ENCODE assay signal across 17 cellular contexts in genomic region chr1:23122796-23123195, GRCh38. TPM values are rescaled to one million over a fixed set of nuclear protein-coding genes. Genes with fewer than 3 reads are reported as not detected.
DNase-seq lines count a peak whose midpoint lies in the region; ATAC-seq, FAIRE-seq and TF ChIP-seq lines count a peak whose summit lies in the region.
"Had no signal": no experiment of that assay in that cellular context is flagged by ENCODE, and none has a peak within 500 bp of the region (broad histone marks: within the 10 kb centered on the region; RNA-seq: fewer than 3 reads in every experiment).

No MANE protein-coding gene starts in this region.

- intact Hi-C loops in HepG2 (cut with micrococcal nuclease; ENCODE audit: unreplicated experiment) (no loop called here), right lobe of liver (cut with DNase I) (no loop called here)

- H3K27ac ChIP-seq in HepG2 (ENCODE audit: extremely low read length, insufficient read depth, low read length) (peak overlapping the region; percentile 35), right lobe of liver (no peak overlapping the region)
- H3K27ac ChIP-seq: ovary had no signal

- H3K4me3 ChIP-seq in HepG2 (replicated peaks in 1 of 3; ENCODE audit: insufficient read depth in 1 of 3, low read depth in 2 of 3, low read length in 3 of 3) = no peak overlapping the region
- no peak overlapping the region for H3K4me3 ChIP-seq in right lobe of liver
- H3K4me3 ChIP-seq: ovary had no signal

- 84% methylated on average over 4 of the region's 4 CpGs for WGBS in HepG2 (ENCODE audit: low lambda C conversion rate)
- WGBS in right lobe of liver (ENCODE audit: insufficient coverage, low coverage, low lambda C conversion rate, missing lambda C conversion rate) = 67% methylated on average over 4 of the region's 4 CpGs

- H3K36me3 Mint-ChIP-seq in osteocyte (ENCODE audit: unreplicated experiment) = peaks cover 2% of the 10 kb centered on the region

- peaks cover 73% of the 10 kb centered on the region for H3K4me1 Mint-ChIP-seq in osteocyte (ENCODE audit: unreplicated experiment)

- no peaks in the 10 kb centered on the region for H3K27me3 Mint-ChIP-seq in osteocyte (ENCODE audit: unreplicated experiment)
- H3K27me3 Mint-ChIP-seq: activated CD8-positive, alpha-beta memory T cell treated with anti-CD3 and anti-CD28 coated beads, Interleukin-2, amount 10 ng/mL, durations not matched to agents 7 days and 5 days had no signal

- ATAC-seq in HepG2 = no peak
- no peak for ATAC-seq in right lobe of liver
- peak; percentile 64 for ATAC-seq in esophagus mucosa
- ATAC-seq in GM18517 (IDR thresholded peaks at IDR 0.05; ENCODE audit: unreplicated experiment) = no peak
- ATAC-seq in GM21390 (IDR thresholded peaks at IDR 0.05; ENCODE audit: unreplicated experiment) = no peak
- ATAC-seq: activated CD8-positive, alpha-beta memory T cell treated with anti-CD3 and anti-CD28 coated beads, Interleukin-2, amount 10 ng/mL, durations not matched to agents 7 days and 5 days had no signal

- TF ChIP-seq CTCF in HepG2 (CRISPR knock-in tag; IDR thresholded peaks at IDR 0.05) (no peak), right lobe of liver (IDR thresholded peaks at IDR 0.05) (no peak), osteocyte (IDR thresholded peaks at IDR 0.05) (no peak)

- no TSS peak for BruUV-seq in HepG2 (replicated peaks; lab: Mats Ljungman, UMichigan)

- peak overlapping the region; percentile 65 for H3K27ac Mint-ChIP-seq in osteocyte (ENCODE audit: unreplicated experiment)
- H3K27ac Mint-ChIP-seq: activated CD8-positive, alpha-beta memory T cell treated with anti-CD3 and anti-CD28 coated beads, Interleukin-2, amount 10 ng/mL, durations not matched to agents 7 days and 5 days had no signal

- no peak overlapping the region for H3K9ac ChIP-seq in HepG2 (ENCODE audit: insufficient read depth, low read depth, low read length)

- peaks cover 65% of the 10 kb centered on the region for H3K79me2 ChIP-seq in HepG2 (ENCODE audit: insufficient read depth, low read length)

- no peaks in the 10 kb centered on the region for H3K9me3 Mint-ChIP-seq in osteocyte (ENCODE audit: unreplicated experiment)

- no peak overlapping the region for H3K4me2 ChIP-seq in HepG2 (ENCODE audit: low read depth, low read length)

- no peak for TF ChIP-seq POLR2A in HepG2 (IDR thresholded peaks at IDR 0.05; ENCODE audit: insufficient read depth in 1 of 2, low read depth in 2 of 2, low read length in 2 of 2)
- no peak for TF ChIP-seq POLR2A in right lobe of liver (IDR thresholded peaks at IDR 0.05)

- in situ Hi-C loops in HepG2 (cut with HindIII; ENCODE audit: extremely low pct_ligation_motif_present, low pct_unique_long_range_greater_than_20kb) = no loop called here

- H3K9me3 ChIP-seq in HepG2 (ENCODE audit: low read length) (no peaks in the 10 kb centered on the region), right lobe of liver (no peaks in the 10 kb centered on the region)
- H3K9me3 ChIP-seq: ovary had no signal

- H3K4me3 Mint-ChIP-seq in osteocyte (ENCODE audit: unreplicated experiment) = no peak overlapping the region
- H3K4me3 Mint-ChIP-seq: activated CD8-positive, alpha-beta memory T cell treated with anti-CD3 and anti-CD28 coated beads, Interleukin-2, amount 10 ng/mL, durations not matched to agents 7 days and 5 days had no signal

- H2AFZ ChIP-seq in HepG2 (ENCODE audit: low read length) = no peak overlapping the region

- CTCF ChIA-PET in HepG2 (lab: Yijun Ruan, JAX; ENCODE audit: low intra/inter-chr PET ratio, low total read pairs) = no interaction called here

- FAIRE-seq in HepG2 (lab: Jason Lieb, UNC) = no peak

- H3K27me3 ChIP-seq in HepG2 (ENCODE audit: control insufficient read depth in 1 of 2, insufficient read depth in 2 of 2, low read length in 2 of 2) = no peaks in the 10 kb centered on the region
- H3K27me3 ChIP-seq in right lobe of liver = no peaks in the 10 kb centered on the region
- H3K27me3 ChIP-seq: ovary had no signal

- no peaks in the 10 kb centered on the region for H4K20me1 ChIP-seq in HepG2 (ENCODE audit: insufficient read depth, low read length)

- no peak for TF ChIP-seq RAD21 in HepG2 (CRISPR knock-in tag; IDR thresholded peaks at IDR 0.05)

- H3K36me3 ChIP-seq in HepG2 (replicated peaks in 1 of 2; ENCODE audit: control insufficient read depth in 1 of 2, insufficient read depth in 2 of 2, low read length in 2 of 2) = no peaks in the 10 kb centered on the region
- H3K36me3 ChIP-seq in right lobe of liver = no peaks in the 10 kb centered on the region
- H3K36me3 ChIP-seq: ovary had no signal

- DNase-seq in HepG2 (ENCODE audit: low spot score) (no peak), right lobe of liver (no peak), osteocyte (ENCODE audit: extremely low spot score, unreplicated experiment) (no peak), DMS153 treated with DMSO at 0.1 percent for 48 hours (lab: John Stamatoyannopoulos, UW; ENCODE audit: unreplicated experiment) (no peak), NCI-H69 (lab: John Stamatoyannopoulos, UW) (no peak)
- DNase-seq: activated CD8-positive, alpha-beta memory T cell treated with anti-CD3 and anti-CD28 coated beads, Interleukin-2, amount 10 ng/mL, durations not matched to agents 7 days and 5 days; activated gamma-delta T cell treated with Interleukin-2 at 50 U/mL for 16 hours; GF-D8; Karpas-422; NCI-H1436 treated with DMSO at 0.1 percent for 48 hours; OCI-M1; stimulated activated CD4-positive, alpha-beta T cell treated with anti-CD3 and anti-CD28 coated beads, Interleukin-15, amount 100 ng/mL, for 24 hours; substantia nigra had no signal

- POLR2A ChIA-PET in HepG2 (lab: Yijun Ruan, JAX) = no interaction called here

- H3K4me1 ChIP-seq in HepG2 (ENCODE audit: insufficient read depth, low read length) = peaks cover 73% of the 10 kb centered on the region
- peaks cover 0 to 13% (median 0%) of the 10 kb centered on the region in 4 donors for H3K4me1 ChIP-seq in right lobe of liver

- no peak for TF ChIP-seq EP300 in HepG2 (IDR thresholded peaks at IDR 0.05; ENCODE audit: low read depth in 2 of 2, low read length in 2 of 2)
- no peak for TF ChIP-seq EP300 in HepG2 (CRISPR knock-in tag; IDR thresholded peaks at IDR 0.05; ENCODE audit: borderline replicate concordance)

TF ChIP-seq in HepG2, 621 proteins besides CTCF, POLR2A, EP300 and RAD21 (continues in another document):
- TF ChIP-seq CREB3 (CRISPR knock-in tag; IDR thresholded peaks at IDR 0.05) (no peak), ATRX (CRISPR knock-in tag; IDR thresholded peaks at IDR 0.05; ENCODE audit: borderline replicate concordance) (no peak), ZNF317 (CRISPR knock-in tag; IDR thresholded peaks at IDR 0.05) (no peak), USF2 (IDR thresholded peaks at IDR 0.05; ENCODE audit: low read depth, low read length) (no peak), USF2 (CRISPR knock-in tag; IDR thresholded peaks at IDR 0.05; ENCODE audit: borderline replicate concordance) (no peak), TOPORS (CRISPR knock-in tag; IDR thresholded peaks at IDR 0.05) (no peak)

RNA-seq across cellular contexts. Expression of gene LUZP1, which starts 45.9 kb away (rescaled TPM):
- total RNA-seq in HepG2 (2016; rRNA removed; fragmentation: Illumina TruSeq; extraction: Trizol) (12.7 and 21.5 TPM in 2 replicates), right lobe of liver (1 to 10 TPM; 4.1 to 8.0 (median 6.1) TPM), esophagus mucosa (17.1 TPM), osteocyte (47.4 and 47.6 TPM in 2 replicates)
- 0.88 and 0.91 TPM in 2 replicates for total RNA-seq in HepG2 (2016; cell fraction: cytosol; rRNA removed; fragmentation: Illumina TruSeq; extraction: Trizol; ENCODE audit: low read depth)
- total RNA-seq in HepG2 (2016; cell fraction: insoluble cytoplasmic fraction; rRNA removed; fragmentation: Illumina TruSeq; extraction: Trizol) = 12.1 and 20.0 TPM in 2 replicates
- total RNA-seq in HepG2 (2016; cell fraction: membrane; rRNA removed; fragmentation: Illumina TruSeq; extraction: Trizol) = 3.4 and 4.5 TPM in 2 replicates
- 14.6 and 16.0 TPM in 2 replicates for total RNA-seq in HepG2 (2016; cell fraction: nucleus; rRNA removed; fragmentation: Illumina TruSeq; extraction: Trizol)
- polyA plus RNA-seq in HepG2 (2011; rRNA removed) = 6.9 and 7.2 TPM in 2 replicates
- polyA plus RNA-seq in HepG2 (2011; cell fraction: cytosol; rRNA removed) = 4.6 and 5.4 TPM in 2 replicates
- polyA plus RNA-seq in HepG2 (2011; cell fraction: nucleus; rRNA removed) = 10.9 and 11.8 TPM in 2 replicates
- 8.0 and 9.5 TPM in 2 replicates for polyA plus RNA-seq in HepG2 (2012)
- polyA plus RNA-seq in HepG2 (2016; cell fraction: cytosol; fragmentation: Illumina TruSeq; extraction: Trizol; ENCODE audit: low read depth) = 0.23 and 0.26 TPM in 2 replicates
- 8.6 and 8.9 TPM in 2 replicates for polyA plus RNA-seq in HepG2 (2016; cell fraction: insoluble cytoplasmic fraction; fragmentation: Illumina TruSeq; extraction: Trizol; ENCODE audit: low read depth)
- polyA plus RNA-seq in HepG2 (2016; cell fraction: membrane; fragmentation: Illumina TruSeq; extraction: Trizol; ENCODE audit: low read depth) = 0.73 and 0.81 TPM in 2 replicates
- polyA plus RNA-seq in HepG2 (2016; cell fraction: nucleus; fragmentation: Illumina TruSeq; extraction: Trizol; ENCODE audit: insufficient read depth, low read depth) = 11.6 and 14.4 TPM in 2 replicates
- 19.5 and 28.3 TPM in 2 replicates for polyA minus RNA-seq in HepG2 (2011; rRNA and poly(A)+ RNA removed; ENCODE audit: low replicate concordance)
- polyA minus RNA-seq in HepG2 (2011; cell fraction: cytosol; rRNA and poly(A)+ RNA removed) = 10.6 and 12.2 TPM in 2 replicates
- 25.2 and 28.5 TPM in 2 replicates for polyA minus RNA-seq in HepG2 (2011; cell fraction: nucleus; rRNA and poly(A)+ RNA removed)
